8 cellular contexts compared by ENCODE assay signal in genomic region chr4:155787113-155787710, GRCh38. TPM values are rescaled to one million over a fixed set of nuclear protein-coding genes. Genes with fewer than 3 reads are reported as not detected.
DNase-seq lines count a peak whose midpoint lies in the region; ATAC-seq, FAIRE-seq and TF ChIP-seq lines count a peak whose summit lies in the region.

No MANE protein-coding gene starts in this region.

- no peak for FAIRE-seq in HepG2 (lab: Jason Lieb, UNC)

- TF ChIP-seq EP300 in HepG2 (IDR thresholded peaks at IDR 0.05; ENCODE audit: low read depth in 2 of 2, low read length in 2 of 2) (no peak), HepG2 (CRISPR knock-in tag; IDR thresholded peaks at IDR 0.05; ENCODE audit: borderline replicate concordance) (no peak)

- no peak overlapping the region for H3K9ac ChIP-seq in HepG2 (ENCODE audit: insufficient read depth, low read depth, low read length)

- H3K79me2 ChIP-seq in HepG2 (ENCODE audit: insufficient read depth, low read length), result no peaks in the 10 kb centered on the region

- no peaks in the 10 kb centered on the region for H3K9me3 ChIP-seq in HepG2 (ENCODE audit: low read length)
- H3K9me3 ChIP-seq in aorta (ENCODE audit: control insufficient read depth, low read length), result no peaks in the 10 kb centered on the region

- ATAC-seq in GM19455 (IDR thresholded peaks at IDR 0.05; ENCODE audit: unreplicated experiment) (peak; percentile 95), HG03354 (IDR thresholded peaks at IDR 0.05; ENCODE audit: poor library complexity, severe bottlenecking, unreplicated experiment) (peak; percentile 98), HepG2 (peak; percentile 87), aorta (ENCODE audit: low FRiP score) (peak; percentile 83)

- H3K36me3 ChIP-seq in HepG2 (replicated peaks in 1 of 2; ENCODE audit: control insufficient read depth in 1 of 2, insufficient read depth in 2 of 2, low read length in 2 of 2), result no peaks in the 10 kb centered on the region
- no peaks in the 10 kb centered on the region for H3K36me3 ChIP-seq in aorta (ENCODE audit: control insufficient read depth in 1 of 2, insufficient read depth in 2 of 2, low read length in 1 of 2)

- TF ChIP-seq RAD21 in HepG2 (CRISPR knock-in tag; IDR thresholded peaks at IDR 0.05), result 0 out of 2 replicates have a peak, but pooled peaks have one; percentile 22

- H3K27me3 ChIP-seq in HepG2 (ENCODE audit: control insufficient read depth in 1 of 2, insufficient read depth in 2 of 2, low read length in 2 of 2), result no peaks in the 10 kb centered on the region
- no peaks in the 10 kb centered on the region for H3K27me3 ChIP-seq in aorta (ENCODE audit: control insufficient read depth in 1 of 2, insufficient read depth in 2 of 2, low read length in 1 of 2)

- no peak for TF ChIP-seq POLR2A in HepG2 (IDR thresholded peaks at IDR 0.05; ENCODE audit: insufficient read depth in 1 of 2, low read depth in 2 of 2, low read length in 2 of 2)

- H3K4me3 ChIP-seq in cardiac fibroblast (replicated peaks in 1 of 2; ENCODE audit: low read depth in 2 of 2, low read length in 2 of 2) (no peak overlapping the region), HepG2 (replicated peaks in 1 of 3; ENCODE audit: insufficient read depth in 1 of 3, low read depth in 2 of 3, low read length in 3 of 3) (no peak overlapping the region), aorta (ENCODE audit: low read length in 2 of 2) (no peak overlapping the region)

- no peak overlapping the region for H3K27ac ChIP-seq in HepG2 (ENCODE audit: extremely low read length, insufficient read depth, low read length)
- no peak overlapping the region for H3K27ac ChIP-seq in aorta (ENCODE audit: low read depth in 1 of 2, low read length in 2 of 2)

- no TSS peak for BruUV-seq in HepG2 (replicated peaks; lab: Mats Ljungman, UMichigan)

- H3K4me1 ChIP-seq in HepG2 (ENCODE audit: insufficient read depth, low read length) (no peaks in the 10 kb centered on the region), aorta (ENCODE audit: control insufficient read depth in 1 of 2, insufficient read depth in 2 of 2, low read length in 2 of 2) (no peaks in the 10 kb centered on the region)

- CTCF ChIA-PET in HepG2 (lab: Yijun Ruan, JAX; ENCODE audit: low intra/inter-chr PET ratio, low total read pairs), result interaction anchor here (1.4 to 2.0 kb wide), 3 partner anchors 345 to 980 kb away, joined by 4 to 24 read pairs (median 5); no protein-coding TSS in a partner anchor

- peak; percentile 49 for DNase-seq in EL
- peak; percentile 72 for DNase-seq in NCI-H748 (lab: John Stamatoyannopoulos, UW; ENCODE audit: unreplicated experiment)
- peak; percentile 77 to 79 for DNase-seq in cardiac fibroblast (ENCODE audit: low read depth in 2 of 2)
- peak; percentile 28 for DNase-seq in HepG2 (ENCODE audit: low spot score)
- DNase-seq in aorta, result no peak
- DNase-seq in NCI-H1436 (lab: John Stamatoyannopoulos, UW), result no peak

- intact Hi-C loops in HepG2 (cut with micrococcal nuclease; ENCODE audit: unreplicated experiment) (loop anchor here (1.0 to 5.0 kb wide), 2 partner anchors 345 to 980 kb away; no protein-coding TSS in a partner anchor), aorta (cut with DNase I) (loop anchor here (2.0 to 10.0 kb wide), 2 partner anchors 92 to 344 kb away; no protein-coding TSS in a partner anchor)

- H2AFZ ChIP-seq in HepG2 (ENCODE audit: low read length), result no peak overlapping the region

- WGBS in HepG2 (ENCODE audit: low lambda C conversion rate), result 5% methylated on average over 5 of the region's 5 CpGs
- WGBS in aorta, 2 donors, result 27 to 36% methylated on average over 5 of the region's 5 CpGs

- TF ChIP-seq CTCF in cardiac fibroblast (IDR thresholded peaks at IDR 0.05; ENCODE audit: low read depth, low read length) (peak; percentile 86), HepG2 (CRISPR knock-in tag; IDR thresholded peaks at IDR 0.05) (peak; percentile 56)

- POLR2A ChIA-PET in HepG2 (lab: Yijun Ruan, JAX), result no interaction called here

- no peaks in the 10 kb centered on the region for H4K20me1 ChIP-seq in HepG2 (ENCODE audit: insufficient read depth, low read length)

- no peak overlapping the region for H3K4me2 ChIP-seq in HepG2 (ENCODE audit: low read depth, low read length)

- in situ Hi-C loops in HepG2 (cut with HindIII; ENCODE audit: extremely low pct_ligation_motif_present, low pct_unique_long_range_greater_than_20kb), result loop anchor here (25.0 kb wide), 1 partner anchor 350 kb away; no protein-coding TSS in a partner anchor

TF ChIP-seq in HepG2, 621 proteins besides CTCF, POLR2A, EP300 and RAD21 (continues in another document):
- TF ChIP-seq SMC3 (IDR thresholded peaks at IDR 0.05; ENCODE audit: low read length), result peak; percentile 37; the same call in 1 of the 2 replicates
- TF ChIP-seq ZFX (CRISPR knock-in tag; IDR thresholded peaks at IDR 0.05; ENCODE audit: low read depth), result no peak
- peak; percentile 66 for TF ChIP-seq STAG1 (CRISPR knock-in tag; IDR thresholded peaks at IDR 0.05)
- TF ChIP-seq TSC22D2 (CRISPR knock-in tag; IDR thresholded peaks at IDR 0.05; ENCODE audit: borderline replicate concordance), result no peak
- TF ChIP-seq AFF4 (CRISPR knock-in tag; IDR thresholded peaks at IDR 0.05), result no peak
- TF ChIP-seq SIX4 (CRISPR knock-in tag; IDR thresholded peaks at IDR 0.05), result no peak
- TF ChIP-seq E2F5 (CRISPR knock-in tag; conservative IDR thresholded peaks at IDR 0.05), result no peak

RNA-seq across cellular contexts. Expression of gene GUCY1B1, which starts 28.4 kb away (rescaled TPM):
- not detected in 2 replicates for total RNA-seq in HepG2 (2016; rRNA removed; fragmentation: Illumina TruSeq; extraction: Trizol)
- not detected in 2 replicates for total RNA-seq in HepG2 (2016; cell fraction: cytosol; rRNA removed; fragmentation: Illumina TruSeq; extraction: Trizol; ENCODE audit: low read depth)
- total RNA-seq in HepG2 (2016; cell fraction: insoluble cytoplasmic fraction; rRNA removed; fragmentation: Illumina TruSeq; extraction: Trizol), result not detected in 2 replicates
- total RNA-seq in HepG2 (2016; cell fraction: membrane; rRNA removed; fragmentation: Illumina TruSeq; extraction: Trizol), result not detected in 2 replicates
- not detected in 2 replicates for total RNA-seq in HepG2 (2016; cell fraction: nucleus; rRNA removed; fragmentation: Illumina TruSeq; extraction: Trizol)
- polyA plus RNA-seq in HepG2 (2011; rRNA removed), result not detected in 2 replicates
- not detected in 2 replicates for polyA plus RNA-seq in HepG2 (2011; cell fraction: cytosol; rRNA removed)
- polyA plus RNA-seq in HepG2 (2011; cell fraction: nucleus; rRNA removed), result not detected in 2 replicates
- not detected in 2 replicates for polyA plus RNA-seq in HepG2 (2012)
- polyA plus RNA-seq in HepG2 (2016; cell fraction: cytosol; fragmentation: Illumina TruSeq; extraction: Trizol; ENCODE audit: low read depth), result not detected in 2 replicates
- not detected in 2 replicates for polyA plus RNA-seq in HepG2 (2016; cell fraction: insoluble cytoplasmic fraction; fragmentation: Illumina TruSeq; extraction: Trizol; ENCODE audit: low read depth)
- polyA plus RNA-seq in HepG2 (2016; cell fraction: membrane; fragmentation: Illumina TruSeq; extraction: Trizol; ENCODE audit: low read depth), result not detected in 2 replicates
- not detected in 2 replicates for polyA plus RNA-seq in HepG2 (2016; cell fraction: nucleus; fragmentation: Illumina TruSeq; extraction: Trizol; ENCODE audit: insufficient read depth, low read depth)
- polyA minus RNA-seq in HepG2 (2011; rRNA and poly(A)+ RNA removed; ENCODE audit: low replicate concordance), result not detected in 2 replicates
- not detected in 2 replicates for polyA minus RNA-seq in HepG2 (2011; cell fraction: cytosol; rRNA and poly(A)+ RNA removed)
- not detected in 2 replicates for polyA minus RNA-seq in HepG2 (2011; cell fraction: nucleus; rRNA and poly(A)+ RNA removed)
- 10 to 100 TPM; 24.9 to 26.4 TPM for total RNA-seq in aorta
- 10 to 100 TPM; 10.0 to 44.0 TPM for polyA plus RNA-seq in aorta

Comparison
In these comparisons a context has a peak if more than half of its experiments do, and no peak if none do; other contexts are left out.
1. DNase-seq: peak in EL (single experiment), NCI-H748 (single experiment), cardiac fibroblast (2 of 2) and HepG2 (single experiment); none in aorta (0 of 2) and NCI-H1436 (single experiment).
2. RNA of gene GUCY1B1, which starts 28.4 kb away (total RNA-seq): 24.9 to 26.4 TPM in aorta; not detected in HepG2; every median in the first group is over 10 times any median in the second.
3. Peak in every context shown above with its lines, with median percentiles within 50 percentile points of each other: ATAC-seq.